13 cellular contexts compared by ENCODE assay signal in genomic region chr7:94049615-94050014, GRCh38. TPM values are rescaled to one million over a fixed set of nuclear protein-coding genes. Genes with fewer than 3 reads are reported as not detected.
DNase-seq lines count a peak whose midpoint lies in the region; ATAC-seq and TF ChIP-seq lines count a peak whose summit lies in the region.
"Had no signal": no experiment of that assay in that cellular context is flagged by ENCODE, and none has a peak within 500 bp of the region (broad histone marks: within the 10 kb centered on the region; RNA-seq: fewer than 3 reads in every experiment).

No MANE protein-coding gene starts in this region.

- no peak overlapping the region for H3K4me3 ChIP-seq in tibial nerve

- no peak overlapping the region for H3K27ac ChIP-seq in tibial nerve
- H3K27ac ChIP-seq: brain microvascular endothelial cell, C4-2B had no signal

- peak; percentile 37 for ATAC-seq in GM18498 (IDR thresholded peaks at IDR 0.05; ENCODE audit: unreplicated experiment)
- peak; percentile 16 for ATAC-seq in GM21381 (IDR thresholded peaks at IDR 0.05; ENCODE audit: unreplicated experiment)
- ATAC-seq in HG03135 (IDR thresholded peaks at IDR 0.05; ENCODE audit: unreplicated experiment) = peak; percentile 13

- peaks cover 0 to 4% (median 0%) of the 10 kb centered on the region in 4 donors for H3K4me1 ChIP-seq in tibial nerve

- no peaks in the 10 kb centered on the region for H3K9me3 ChIP-seq in tibial nerve

- TF ChIP-seq CTCF in tibial nerve (IDR thresholded peaks at IDR 0.05) = no peak

- TF ChIP-seq EP300 in tibial nerve (IDR thresholded peaks at IDR 0.05) = no peak

- TF ChIP-seq POLR2A in tibial nerve (IDR thresholded peaks at IDR 0.05) = no peak

- WGBS in tibial nerve, 2 donors = 67 to 72% methylated on average over 5 of the region's 5 CpGs

- H3K27me3 ChIP-seq in tibial nerve = no peaks in the 10 kb centered on the region
- H3K27me3 ChIP-seq: brain microvascular endothelial cell had no signal

- DNase-seq in SK-N-DZ (ENCODE audit: low spot score) (peak; percentile 6), NCI-H128 (lab: John Stamatoyannopoulos, UW; ENCODE audit: unreplicated experiment) (no peak), tibial nerve (ENCODE audit: low spot score in 2 of 2) (no peak), NCI-H345 (lab: John Stamatoyannopoulos, UW) (no peak), NCI-H226 (no peak)
- DNase-seq: activated CD8-positive, alpha-beta memory T cell treated with anti-CD3 and anti-CD28 coated beads, Interleukin-2, amount 50 U/mL, for 48 hours; brain microvascular endothelial cell; erythroblast; nephron progenitor cell had no signal

- no peaks in the 10 kb centered on the region for H3K36me3 ChIP-seq in tibial nerve
- H3K36me3 ChIP-seq: brain microvascular endothelial cell had no signal

RNA-seq across cellular contexts. Expression of gene BET1, which starts 45.5 kb away (rescaled TPM):
- 26.8 and 33.9 TPM in 2 replicates for polyA plus RNA-seq in SK-N-DZ (2014; cell fraction: cytosol; rRNA removed)
- polyA plus RNA-seq in SK-N-DZ (2014; cell fraction: nucleus; rRNA removed) = 24.8 and 27.2 TPM in 2 replicates
- total RNA-seq in tibial nerve = 10 to 100 TPM; 15.3 to 24.9 (median 20.0) TPM
